ENCODE assay signal across 13 cellular contexts in the genomic region with DNA sequence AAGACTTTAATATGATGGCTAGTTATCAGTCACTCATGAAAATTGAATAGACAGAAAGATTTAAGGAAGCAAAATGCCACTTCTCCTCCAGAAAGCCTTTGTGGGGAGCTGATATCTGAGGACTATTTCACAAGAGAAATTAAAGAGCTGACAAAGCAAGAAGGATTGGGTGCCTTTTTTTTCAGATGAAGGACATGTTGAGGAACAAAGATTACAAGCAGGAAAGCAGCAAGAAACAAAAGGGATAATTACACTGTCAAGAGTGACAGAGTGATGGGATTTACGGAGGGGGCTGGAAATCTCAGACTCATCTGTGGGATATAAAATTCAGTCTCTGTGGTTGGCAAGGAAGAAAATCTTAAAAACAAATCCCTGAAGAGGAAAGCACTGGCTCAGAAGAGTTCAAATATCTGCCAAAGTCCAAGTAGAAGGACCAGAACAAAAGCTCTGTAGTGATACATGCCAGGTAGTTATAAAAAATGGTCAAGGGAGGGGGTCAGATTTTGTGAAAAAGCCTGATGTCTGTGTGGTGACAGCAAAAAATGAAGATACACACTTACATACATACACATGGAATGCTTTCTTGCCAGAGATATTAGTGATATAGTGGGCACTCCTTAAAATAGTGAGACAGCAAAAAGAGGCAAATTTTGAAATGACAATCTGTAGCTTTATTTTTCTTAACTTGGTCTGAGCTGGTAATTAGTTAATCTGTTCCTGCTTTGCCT.
DNase-seq lines count a peak whose midpoint lies in the region; ATAC-seq, FAIRE-seq and TF ChIP-seq lines count a peak whose summit lies in the region.
"Had no signal": no experiment of that assay in that cellular context is flagged by ENCODE, and none has a peak within 500 bp of the region (broad histone marks: within the 10 kb centered on the region; RNA-seq: fewer than 3 reads in every experiment).

No MANE protein-coding gene starts in this region.

- DNase-seq in H54 (ENCODE audit: insufficient read length, low spot score) (no peak), heart right ventricle (no peak), iPS-NIHi11 (ENCODE audit: low spot score) (no peak), adrenal gland (no peak), GM12891 (ENCODE audit: insufficient read length, low spot score) (no peak)
- DNase-seq: cortex of kidney, NCI-H526 treated with DMSO at 0.1 percent for 48 hours, occipital lobe, tibial artery had no signal

- H3K36me3 ChIP-seq in heart right ventricle = no peaks in the 10 kb centered on the region
- no peaks in the 10 kb centered on the region for H3K36me3 ChIP-seq in rectal smooth muscle tissue (ENCODE audit: control insufficient read depth, insufficient read depth, low read length)
- H3K36me3 ChIP-seq in adrenal gland (replicated peaks in 1 of 2) = no peaks in the 10 kb centered on the region
- H3K36me3 ChIP-seq: tibial artery had no signal

- TF ChIP-seq POLR2A in H54 (IDR thresholded peaks at IDR 0.05; ENCODE audit: low read depth, low read length) (no peak), adrenal gland (IDR thresholded peaks at IDR 0.05) (no peak), GM12891 (IDR thresholded peaks at IDR 0.05; ENCODE audit: low read depth, low read length) (no peak)

- WGBS in heart right ventricle, 2 donors = 53 to 80% methylated on average over 1 of the region's 1 CpG
- 50 to 68% (median 57%) methylated on average over 1 of the region's 1 CpG for WGBS in adrenal gland, 4 donors

- ATAC-seq in SK-N-SH treated with all-trans-retinoic acid at 6 μM for 48 hours (peak; percentile 57), heart right ventricle (peak in 5 of 8 donors; percentile 19 to 53 (median 24))
- ATAC-seq in activated T-helper 17 cell treated with anti-CD3 and anti-CD28 coated beads, Interleukin-2, amount 50 U/mL, for 72 hours (replicated peaks) = no peak

- peak; percentile 15 for FAIRE-seq in H54 (lab: Jason Lieb, UNC)
- FAIRE-seq in GM12891 (lab: Jason Lieb, UNC) = no peak
- FAIRE-seq: GM18507 had no signal

- H3K27ac ChIP-seq in heart right ventricle (peak overlapping the region in 5 of 10 donors; percentile 28 to 78 (median 35)), rectal smooth muscle tissue (ENCODE audit: low read depth, low read length) (peak overlapping the region; percentile 60), adrenal gland (no peak overlapping the region)

- no peaks in the 10 kb centered on the region for H3K9me3 ChIP-seq in heart right ventricle
- no peaks in the 10 kb centered on the region for H3K9me3 ChIP-seq in adrenal gland (replicated peaks in 1 of 3)
- H3K9me3 ChIP-seq: tibial artery had no signal

- H3K27ac Mint-ChIP-seq in activated T-helper 17 cell treated with anti-CD3 and anti-CD28 coated beads, Interleukin-2, amount 50 U/mL, for 72 hours = no peak overlapping the region

- no peak overlapping the region for H3K9ac ChIP-seq in rectal smooth muscle tissue (ENCODE audit: low read length)

- peaks cover 3% of the 10 kb centered on the region for H3K27me3 Mint-ChIP-seq in activated T-helper 17 cell treated with anti-CD3 and anti-CD28 coated beads, Interleukin-2, amount 50 U/mL, for 72 hours

- H3K4me1 Mint-ChIP-seq in activated T-helper 17 cell treated with anti-CD3 and anti-CD28 coated beads, Interleukin-2, amount 50 U/mL, for 72 hours = no peaks in the 10 kb centered on the region

- H3K4me3 ChIP-seq in heart right ventricle (peak overlapping the region in 1 of 10 donors; percentile 10), rectal smooth muscle tissue (ENCODE audit: low read length) (no peak overlapping the region), adrenal gland (no peak overlapping the region)
- H3K4me3 ChIP-seq: tibial artery had no signal

- intact Hi-C loops in heart right ventricle (cut with DNase I) = loop anchor here in 1 of 10 donors (5.0 kb wide), 1 partner anchor 39 kb away; no protein-coding TSS in a partner anchor
- intact Hi-C loops in adrenal gland (cut with DNase I) = no loop called here

- no peak overlapping the region for H3K4me3 Mint-ChIP-seq in activated T-helper 17 cell treated with anti-CD3 and anti-CD28 coated beads, Interleukin-2, amount 50 U/mL, for 72 hours

- no peaks in the 10 kb centered on the region for H3K9me3 Mint-ChIP-seq in activated T-helper 17 cell treated with anti-CD3 and anti-CD28 coated beads, Interleukin-2, amount 50 U/mL, for 72 hours

- H3K36me3 Mint-ChIP-seq in activated T-helper 17 cell treated with anti-CD3 and anti-CD28 coated beads, Interleukin-2, amount 50 U/mL, for 72 hours (ENCODE audit: low read depth) = no peaks in the 10 kb centered on the region

- TF ChIP-seq CTCF in heart right ventricle (IDR thresholded peaks at IDR 0.05) (no peak), adrenal gland (IDR thresholded peaks at IDR 0.05) (no peak)

- H3K4me1 ChIP-seq in heart right ventricle = peaks cover 0 to 50% (median 10%) of the 10 kb centered on the region in 9 donors
- H3K4me1 ChIP-seq in rectal smooth muscle tissue (ENCODE audit: control insufficient read depth, insufficient read depth, low read length) = peaks cover 14% of the 10 kb centered on the region
- peaks cover 0 to 14% of the 10 kb centered on the region in 2 donors for H3K4me1 ChIP-seq in adrenal gland (replicated peaks in 1 of 2)

- H3K27me3 ChIP-seq in heart right ventricle (no peaks in the 10 kb centered on the region), rectal smooth muscle tissue (ENCODE audit: control insufficient read depth, insufficient read depth, low read length) (no peaks in the 10 kb centered on the region), adrenal gland (no peaks in the 10 kb centered on the region)
- H3K27me3 ChIP-seq: tibial artery had no signal

TF ChIP-seq in SK-N-SH treated with all-trans-retinoic acid at 6 μM for 48 hours, 23 proteins besides CTCF, POLR2A, EP300 and RAD21 (continues in another document):
- TF ChIP-seq ZFP3 (CRISPR knock-in tag; IDR thresholded peaks at IDR 0.05) = no peak
- no peak for TF ChIP-seq CSDC2 (CRISPR knock-in tag; IDR thresholded peaks at IDR 0.05)
- TF ChIP-seq ARNTL (CRISPR knock-in tag; IDR thresholded peaks at IDR 0.05; ENCODE audit: borderline replicate concordance, low read depth) = no peak
- no peak for TF ChIP-seq ISL1 (CRISPR knock-in tag; IDR thresholded peaks at IDR 0.05)
- TF ChIP-seq OSR1 (CRISPR knock-in tag; IDR thresholded peaks at IDR 0.05) = no peak
- no peak for TF ChIP-seq PATZ1 (CRISPR knock-in tag; IDR thresholded peaks at IDR 0.05; ENCODE audit: borderline replicate concordance)

TF ChIP-seq in GM12891, 5 proteins besides CTCF, POLR2A, EP300 and RAD21:
- no peak for TF ChIP-seq TAF1 (IDR thresholded peaks at IDR 0.05; ENCODE audit: low read depth, low read length)
- no peak for TF ChIP-seq POLR2AphosphoS5 (IDR thresholded peaks at IDR 0.05; ENCODE audit: low read depth, low read length)
- no peak for TF ChIP-seq PAX5 (IDR thresholded peaks at IDR 0.05; ENCODE audit: insufficient read depth, low read length, severe bottlenecking)
- no peak for TF ChIP-seq SPI1 (IDR thresholded peaks at IDR 0.05; ENCODE audit: low read depth, low read length)
- no peak for TF ChIP-seq POU2F2 (IDR thresholded peaks at IDR 0.05; ENCODE audit: low read depth, low read length)
